In the genomic region with DNA sequence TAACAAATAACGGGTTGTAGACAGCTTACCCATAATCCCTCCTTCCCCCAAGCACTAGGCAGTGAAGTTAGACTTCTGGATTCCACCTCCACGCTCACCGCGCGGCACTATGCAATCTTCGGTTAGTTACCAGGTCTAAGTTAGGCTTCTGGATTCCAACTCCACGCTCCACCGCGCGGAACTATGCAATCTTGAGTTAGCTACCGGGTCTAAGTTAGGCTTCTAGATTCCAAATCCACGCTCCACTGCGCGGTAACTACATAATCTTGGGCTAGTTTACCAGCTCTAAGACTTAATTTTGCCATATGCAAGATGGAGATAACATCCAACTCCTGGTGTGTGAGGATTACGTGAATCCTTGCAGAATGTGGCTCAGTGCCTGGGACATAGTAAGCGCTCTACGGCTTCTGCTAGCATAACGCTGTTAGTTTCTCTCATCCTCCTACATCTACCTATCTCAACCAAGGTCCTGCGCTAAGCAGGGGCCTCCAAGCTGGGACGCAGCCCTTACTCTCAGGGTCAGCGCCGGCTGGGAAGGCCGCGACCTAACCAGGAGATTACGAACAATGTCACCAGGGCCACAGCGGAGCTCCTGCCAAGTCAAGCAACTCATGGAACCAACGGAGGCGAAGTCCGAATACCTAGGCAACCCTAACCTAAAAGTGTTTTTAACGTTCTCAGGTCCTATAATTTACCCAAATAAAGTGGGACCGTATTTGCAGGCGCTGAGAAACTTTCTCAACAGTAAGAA, we compare ENCODE assay signal across 1 cellular context.
TF ChIP-seq lines count a peak whose summit lies in the region.

No MANE protein-coding gene starts in this region.

TF ChIP-seq in endothelial cell of umbilical vein, 7 proteins besides CTCF, POLR2A, EP300 and RAD21:
- TF ChIP-seq JUN (IDR thresholded peaks at IDR 0.05; ENCODE audit: borderline replicate concordance, insufficient read depth, insufficient read length, low read depth), result no peak
- no peak for TF ChIP-seq MYC (IDR thresholded peaks at IDR 0.05; ENCODE audit: low read depth, low read length)
